43 cellular contexts compared by ENCODE assay signal in the genomic region with DNA sequence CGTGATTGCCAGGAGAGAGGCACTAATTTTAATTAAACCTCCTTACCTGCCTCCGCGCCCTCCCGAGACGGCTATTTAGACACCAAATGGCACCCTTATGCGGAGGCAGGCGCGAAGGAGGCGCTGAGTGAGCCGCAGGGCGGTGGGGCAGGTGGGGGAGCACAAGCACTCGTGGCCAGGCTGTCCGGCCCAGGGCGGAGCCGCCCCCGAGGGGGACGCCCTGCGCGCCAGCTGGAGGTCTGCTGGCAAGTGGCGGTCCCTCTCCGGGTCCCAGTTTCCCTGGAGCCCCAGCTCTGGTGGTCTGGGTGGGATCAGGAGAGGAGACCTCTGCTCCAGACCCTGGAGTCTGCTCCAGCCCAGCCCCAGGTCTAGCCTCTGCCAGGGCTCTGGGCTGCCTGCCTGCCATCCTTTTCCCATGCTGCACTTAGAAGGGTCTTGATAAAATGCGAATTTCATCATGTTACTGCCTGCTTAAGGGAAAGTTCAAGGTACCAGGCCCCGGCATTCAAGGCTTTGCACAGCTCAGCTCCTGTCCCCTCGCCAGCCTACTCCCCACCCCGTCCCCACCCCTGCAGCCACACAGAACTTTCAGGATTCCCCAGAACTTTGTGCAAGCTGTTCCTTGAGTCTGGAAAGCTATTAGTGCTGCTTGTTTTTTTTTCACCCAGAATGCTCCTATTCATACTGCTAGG. TPM values are rescaled to one million over a fixed set of nuclear protein-coding genes. Genes with fewer than 3 reads are reported as not detected.
"Had no signal": no experiment of that assay in that cellular context is flagged by ENCODE, and none has a peak within 500 bp of the region (broad histone marks: within the 10 kb centered on the region; RNA-seq: fewer than 3 reads in every experiment).

No MANE protein-coding gene starts in this region.

- FAIRE-seq: islet of Langerhans, TTC549 had no signal

- H3K27me3 Mint-ChIP-seq: activated CD4-positive, alpha-beta memory T cell treated with anti-CD3 and anti-CD28 coated beads for 36 hours; activated CD4-positive, alpha-beta T cell treated with anti-CD3 and anti-CD28 coated beads, Interleukin-2, amount 10 ng/mL, durations not matched to agents 24 days and 14 days; activated naive CD8-positive, alpha-beta T cell treated with anti-CD3 and anti-CD28 coated beads for 36 hours had no signal

- H3K4me3 Mint-ChIP-seq: activated CD4-positive, alpha-beta memory T cell treated with anti-CD3 and anti-CD28 coated beads for 36 hours; activated CD4-positive, alpha-beta T cell treated with anti-CD3 and anti-CD28 coated beads, Interleukin-2, amount 10 ng/mL, durations not matched to agents 24 days and 14 days; activated naive CD4-positive, alpha-beta T cell treated with anti-CD3 and anti-CD28 coated beads for 36 hours; activated naive CD8-positive, alpha-beta T cell treated with anti-CD3 and anti-CD28 coated beads for 36 hours; activated T-helper 1 cell treated with anti-CD3 and anti-CD28 coated beads, Interleukin-12 subunit alpha, Interleukin-12 subunit beta, Interleukin-2, Interleukin-4 antibody, amounts not matched to agents 30 ng/mL and 10 ng/mL and 1 ng/mL, durations not matched to agents 14 hours and 24 hours and 36 hours; effector memory CD8-positive, alpha-beta T cell; natural killer cell treated with Interleukin-12 subunit alpha and Interleukin-12 subunit beta and Interleukin-15 and Interleukin-18, amount 100 ng/mL, for 72 hours; T-helper 1 cell treated with Interleukin-12 subunit alpha and Interleukin-12 subunit beta and Interleukin-4 antibody, amounts not matched to agents 30 μg/mL and 1 μg/mL, for 36 hours had no signal

- H3K36me3 ChIP-seq: ascending aorta, brain microvascular endothelial cell, heart right ventricle, left lung, ovary, sigmoid colon, suprapubic skin, tibial artery, upper lobe of right lung had no signal

- DNase-seq: activated CD4-positive, alpha-beta memory T cell treated with anti-CD3 and anti-CD28 coated beads for 36 hours; activated CD4-positive, alpha-beta T cell treated with anti-CD3 and anti-CD28 coated beads, Interleukin-2, amount 10 ng/mL, durations not matched to agents 24 days and 14 days; activated CD4-positive, CD25-positive, alpha-beta regulatory T cell treated with anti-CD3 and anti-CD28 coated beads, Interleukin-2, amount 50 U/mL, for 72 hours; activated CD8-positive, alpha-beta memory T cell treated with anti-CD3 and anti-CD28 coated beads, Interleukin-2, amount 50 U/mL, for 4 hours; activated effector memory CD4-positive, alpha-beta T cell treated with anti-CD3 and anti-CD28 coated beads, Interleukin-2, amount 50 U/mL, for 16 hours; activated naive CD4-positive, alpha-beta T cell treated with anti-CD3 and anti-CD28 coated beads for 36 hours; activated naive CD8-positive, alpha-beta T cell treated with anti-CD3 and anti-CD28 coated beads for 36 hours; activated T-cell treated with anti-CD3 and anti-CD28 coated beads, Interleukin-2, amount 50 U/mL, for 1 hour; brain microvascular endothelial cell; dorsolateral prefrontal cortex; effector memory CD8-positive, alpha-beta T cell; foreskin fibroblast; heart right ventricle; mucosa of descending colon; ovary; sigmoid colon; stimulated activated CD4-positive, alpha-beta T cell treated with anti-CD3 and anti-CD28 coated beads, Interleukin-15, amount 100 ng/mL, for 24 hours; stimulated activated CD4-positive, alpha-beta T cell treated with anti-CD3 and anti-CD28 coated beads, Interleukin-2, amount 100 ng/mL, for 24 hours; stimulated activated naive CD4-positive, alpha-beta T cell; T-helper 9 cell; tibial artery; upper lobe of right lung had no signal

- H3K27ac ChIP-seq: ascending aorta, brain microvascular endothelial cell, coronary artery, dorsolateral prefrontal cortex, heart right ventricle, left lung, ovary, sigmoid colon, suprapubic skin, tibial artery, upper lobe of right lung, VCaP had no signal

- H3K4me1 Mint-ChIP-seq: activated CD4-positive, alpha-beta T cell treated with anti-CD3 and anti-CD28 coated beads, Interleukin-2, amount 10 ng/mL, durations not matched to agents 24 days and 14 days; activated naive CD8-positive, alpha-beta T cell treated with anti-CD3 and anti-CD28 coated beads for 36 hours had no signal

- H3K9me3 Mint-ChIP-seq: activated CD4-positive, alpha-beta memory T cell treated with anti-CD3 and anti-CD28 coated beads for 36 hours; activated CD4-positive, alpha-beta T cell treated with anti-CD3 and anti-CD28 coated beads, Interleukin-2, amount 10 ng/mL, durations not matched to agents 24 days and 14 days; activated naive CD4-positive, alpha-beta T cell treated with anti-CD3 and anti-CD28 coated beads for 36 hours; activated naive CD8-positive, alpha-beta T cell treated with anti-CD3 and anti-CD28 coated beads for 36 hours; activated T-helper 1 cell treated with anti-CD3 and anti-CD28 coated beads, Interleukin-12 subunit alpha, Interleukin-12 subunit beta, Interleukin-2, Interleukin-4 antibody, amounts not matched to agents 30 ng/mL and 10 ng/mL and 1 ng/mL, durations not matched to agents 14 hours and 24 hours and 36 hours; T-helper 1 cell treated with Interleukin-12 subunit alpha and Interleukin-12 subunit beta and Interleukin-4 antibody, amounts not matched to agents 30 μg/mL and 1 μg/mL, for 36 hours had no signal

- ATAC-seq: effector memory CD8-positive, alpha-beta T cell; esophagus mucosa; heart right ventricle; left lung; mucosa of descending colon; natural killer cell treated with Interleukin-12 subunit alpha and Interleukin-12 subunit beta and Interleukin-15 and Interleukin-18, amount 100 ng/mL, for 72 hours; upper lobe of right lung had no signal

- H3K4me1 ChIP-seq: ascending aorta, heart right ventricle, left lung, sigmoid colon, tibial artery, upper lobe of right lung had no signal

- H3K27me3 ChIP-seq: ascending aorta, ovary had no signal

- H3K4me2 ChIP-seq: smooth muscle cell had no signal

- H3K36me3 Mint-ChIP-seq: activated CD4-positive, alpha-beta memory T cell treated with anti-CD3 and anti-CD28 coated beads for 36 hours; activated naive CD8-positive, alpha-beta T cell treated with anti-CD3 and anti-CD28 coated beads for 36 hours; natural killer cell treated with Interleukin-12 subunit alpha and Interleukin-12 subunit beta and Interleukin-15 and Interleukin-18, amount 100 ng/mL, for 72 hours had no signal

- H3K9me3 ChIP-seq: ascending aorta, heart right ventricle, left lung, mucosa of descending colon, ovary, sigmoid colon, suprapubic skin, tibial artery, upper lobe of right lung had no signal

- H3K4me3 ChIP-seq: ascending aorta, coronary artery, heart right ventricle, left lung, lung, mucosa of descending colon, ovary, sigmoid colon, smooth muscle cell, suprapubic skin, tibial artery, upper lobe of right lung had no signal

- H3K27ac Mint-ChIP-seq: activated CD4-positive, alpha-beta memory T cell treated with anti-CD3 and anti-CD28 coated beads for 36 hours; activated CD4-positive, alpha-beta T cell treated with anti-CD3 and anti-CD28 coated beads, Interleukin-2, amount 10 ng/mL, durations not matched to agents 24 days and 14 days; activated naive CD4-positive, alpha-beta T cell treated with anti-CD3 and anti-CD28 coated beads for 36 hours; activated naive CD8-positive, alpha-beta T cell treated with anti-CD3 and anti-CD28 coated beads for 36 hours; activated T-helper 1 cell treated with anti-CD3 and anti-CD28 coated beads, Interleukin-12 subunit alpha, Interleukin-12 subunit beta, Interleukin-2, Interleukin-4 antibody, amounts not matched to agents 30 ng/mL and 10 ng/mL and 1 ng/mL, durations not matched to agents 14 hours and 24 hours and 36 hours; effector memory CD8-positive, alpha-beta T cell; natural killer cell treated with Interleukin-12 subunit alpha and Interleukin-12 subunit beta and Interleukin-15 and Interleukin-18, amount 100 ng/mL, for 72 hours; progenitor cell of endocrine pancreas; T-helper 1 cell treated with Interleukin-12 subunit alpha and Interleukin-12 subunit beta and Interleukin-4 antibody, amounts not matched to agents 30 μg/mL and 1 μg/mL, for 36 hours had no signal

RNA-seq across cellular contexts. Expression of gene NR5A1, which starts 19.6 kb away (rescaled TPM):
- total RNA-seq: activated CD4-positive, alpha-beta memory T cell treated with anti-CD3 and anti-CD28 coated beads for 36 hours; activated CD4-positive, alpha-beta T cell treated with anti-CD3 and anti-CD28 coated beads, Interleukin-2, amount 10 ng/mL, durations not matched to agents 24 days and 14 days; activated CD8-positive, alpha-beta memory T cell treated with anti-CD3 and anti-CD28 coated beads for 36 hours; activated naive CD4-positive, alpha-beta T cell treated with anti-CD3 and anti-CD28 coated beads for 36 hours; activated naive CD8-positive, alpha-beta T cell treated with anti-CD3 and anti-CD28 coated beads for 36 hours; activated T-helper 1 cell treated with anti-CD3 and anti-CD28 coated beads, Interleukin-12 subunit alpha, Interleukin-12 subunit beta, Interleukin-2, Interleukin-4 antibody, amounts not matched to agents 30 ng/mL and 10 ng/mL and 1 ng/mL, durations not matched to agents 14 hours and 24 hours and 36 hours; cardiac septum; cerebellum; esophagus mucosa; glomerular endothelial cell; heart right ventricle; mesenteric fat pad; myocyte; natural killer cell treated with Interleukin-12 subunit alpha and Interleukin-12 subunit beta and Interleukin-15 and Interleukin-18, amount 100 ng/mL, for 72 hours; renal cortical epithelial cell; sigmoid colon; smooth muscle cell; suprapubic skin; upper lobe of right lung had no signal
- polyA plus RNA-seq: smooth muscle cell had no signal

RNA-seq across cellular contexts. Expression of gene ADGRD2, which starts 37.4 kb away (rescaled TPM):
- total RNA-seq: activated CD4-positive, alpha-beta memory T cell treated with anti-CD3 and anti-CD28 coated beads for 36 hours; activated CD4-positive, alpha-beta T cell treated with anti-CD3 and anti-CD28 coated beads, Interleukin-2, amount 10 ng/mL, durations not matched to agents 24 days and 14 days; activated CD8-positive, alpha-beta memory T cell treated with anti-CD3 and anti-CD28 coated beads for 36 hours; activated naive CD4-positive, alpha-beta T cell treated with anti-CD3 and anti-CD28 coated beads for 36 hours; activated naive CD8-positive, alpha-beta T cell treated with anti-CD3 and anti-CD28 coated beads for 36 hours; activated T-helper 1 cell treated with anti-CD3 and anti-CD28 coated beads, Interleukin-12 subunit alpha, Interleukin-12 subunit beta, Interleukin-2, Interleukin-4 antibody, amounts not matched to agents 30 ng/mL and 10 ng/mL and 1 ng/mL, durations not matched to agents 14 hours and 24 hours and 36 hours; ascending aorta; cardiac septum; glomerular endothelial cell; left lung; lung; mesenteric fat pad; mucosa of descending colon; myocyte; natural killer cell treated with Interleukin-12 subunit alpha and Interleukin-12 subunit beta and Interleukin-15 and Interleukin-18, amount 100 ng/mL, for 72 hours; ovary; progenitor cell of endocrine pancreas; renal cortical epithelial cell; sigmoid colon; smooth muscle cell; upper lobe of right lung had no signal
- polyA plus RNA-seq: lung, ovary, sigmoid colon, smooth muscle cell had no signal
